8 cellular contexts compared by ENCODE assay signal in genomic region chr5:154189256-154189818, GRCh38. TPM values are rescaled to one million over a fixed set of nuclear protein-coding genes. Genes with fewer than 3 reads are reported as not detected.
DNase-seq lines count a peak whose midpoint lies in the region; ATAC-seq and TF ChIP-seq lines count a peak whose summit lies in the region.

No MANE protein-coding gene starts in this region.

- no peaks in the 10 kb centered on the region for H3K9me3 ChIP-seq in suprapubic skin

- in situ Hi-C loops in astrocyte of the cerebellum (cut with HindIII; ENCODE audit: low sequenced_read_pairs), result no loop called here

- H3K4me3 Mint-ChIP-seq in activated CD8-positive, alpha-beta memory T cell treated with anti-CD3 and anti-CD28 coated beads, Interleukin-2, amount 10 ng/mL, durations not matched to agents 7 days and 5 days, result peak overlapping the region; percentile 81

- CTCF ChIA-PET in activated CD8-positive, alpha-beta memory T cell treated with anti-CD3 and anti-CD28 coated beads, Interleukin-2, amount 10 ng/mL, durations not matched to agents 7 days and 5 days (lab: Charles Lee), result interaction anchor here (0.6 to 7.7 kb wide), 19 partner anchors 10 to 215 kb away, joined by 3 to 119 read pairs (median 6); partner anchors contain the start of genes FAM114A2 and MFAP3

- H3K4me3 ChIP-seq in astrocyte of the cerebellum (ENCODE audit: low read depth, low read length) (peak overlapping the region; percentile 80), suprapubic skin (peak overlapping the region; percentile 88)

- no peak overlapping the region for H3K27ac ChIP-seq in suprapubic skin

- TF ChIP-seq EP300 in suprapubic skin (IDR thresholded peaks at IDR 0.05), result no peak

- peak overlapping the region; percentile 69 for H3K27ac Mint-ChIP-seq in activated CD8-positive, alpha-beta memory T cell treated with anti-CD3 and anti-CD28 coated beads, Interleukin-2, amount 10 ng/mL, durations not matched to agents 7 days and 5 days

- no peak for DNase-seq in activated CD8-positive, alpha-beta memory T cell treated with anti-CD3 and anti-CD28 coated beads, Interleukin-2, amount 10 ng/mL, durations not matched to agents 7 days and 5 days
- DNase-seq in activated CD8-positive, alpha-beta memory T cell treated with anti-CD3 and anti-CD28 coated beads, Interleukin-2, amount 50 U/mL, for 48 hours, result no peak
- DNase-seq in astrocyte of the cerebellum (ENCODE audit: low read depth), result no peak
- DNase-seq in left lobe of liver (ENCODE audit: low spot score), result peak; percentile 49
- no peak for DNase-seq in suprapubic skin (ENCODE audit: low spot score in 2 of 2)
- DNase-seq in Kasumi-1 (lab: John Stamatoyannopoulos, UW), result no peak
- DNase-seq in HK-2 (ENCODE audit: unreplicated experiment), result no peak

- H3K27me3 ChIP-seq in suprapubic skin, result no peaks in the 10 kb centered on the region

- 10% methylated on average over 24 of the region's 25 CpGs for WGBS in suprapubic skin

- H3K36me3 Mint-ChIP-seq in activated CD8-positive, alpha-beta memory T cell treated with anti-CD3 and anti-CD28 coated beads, Interleukin-2, amount 10 ng/mL, durations not matched to agents 7 days and 5 days, result peaks cover 5% of the 10 kb centered on the region

- no peak for ATAC-seq in activated CD8-positive, alpha-beta memory T cell treated with anti-CD3 and anti-CD28 coated beads, Interleukin-2, amount 10 ng/mL, durations not matched to agents 7 days and 5 days
- ATAC-seq in HG03175 (IDR thresholded peaks at IDR 0.05; ENCODE audit: unreplicated experiment) (peak; percentile 5), left lobe of liver (peak; percentile 37)

- H3K36me3 ChIP-seq in suprapubic skin, result no peaks in the 10 kb centered on the region

- peaks cover 47% of the 10 kb centered on the region for H3K4me1 ChIP-seq in suprapubic skin

- H3K9me3 Mint-ChIP-seq in activated CD8-positive, alpha-beta memory T cell treated with anti-CD3 and anti-CD28 coated beads, Interleukin-2, amount 10 ng/mL, durations not matched to agents 7 days and 5 days (ENCODE audit: low read depth), result no peaks in the 10 kb centered on the region

- TF ChIP-seq CTCF in astrocyte of the cerebellum (IDR thresholded peaks at IDR 0.05; ENCODE audit: low read depth, low read length, missing control alignments) (no peak), suprapubic skin (IDR thresholded peaks at IDR 0.05) (no peak)

- H3K27me3 Mint-ChIP-seq in activated CD8-positive, alpha-beta memory T cell treated with anti-CD3 and anti-CD28 coated beads, Interleukin-2, amount 10 ng/mL, durations not matched to agents 7 days and 5 days, result peaks cover 3% of the 10 kb centered on the region

- H3K4me1 Mint-ChIP-seq in activated CD8-positive, alpha-beta memory T cell treated with anti-CD3 and anti-CD28 coated beads, Interleukin-2, amount 10 ng/mL, durations not matched to agents 7 days and 5 days, result peaks cover 31% of the 10 kb centered on the region

- no peak for TF ChIP-seq POLR2A in suprapubic skin (IDR thresholded peaks at IDR 0.05)

RNA-seq across cellular contexts. Expression of gene GALNT10, which starts 1.2 kb away (rescaled TPM):
- 10 to 100 TPM; 28.4 to 34.8 TPM for total RNA-seq in activated CD8-positive, alpha-beta memory T cell treated with anti-CD3 and anti-CD28 coated beads, Interleukin-2, amount 10 ng/mL, durations not matched to agents 7 days and 5 days
- total RNA-seq in left lobe of liver (7.8 TPM), suprapubic skin (10 to 100 TPM; 11.6 to 16.3 (median 14.8) TPM)
